9 cellular contexts compared by ENCODE assay signal in the genomic region with DNA sequence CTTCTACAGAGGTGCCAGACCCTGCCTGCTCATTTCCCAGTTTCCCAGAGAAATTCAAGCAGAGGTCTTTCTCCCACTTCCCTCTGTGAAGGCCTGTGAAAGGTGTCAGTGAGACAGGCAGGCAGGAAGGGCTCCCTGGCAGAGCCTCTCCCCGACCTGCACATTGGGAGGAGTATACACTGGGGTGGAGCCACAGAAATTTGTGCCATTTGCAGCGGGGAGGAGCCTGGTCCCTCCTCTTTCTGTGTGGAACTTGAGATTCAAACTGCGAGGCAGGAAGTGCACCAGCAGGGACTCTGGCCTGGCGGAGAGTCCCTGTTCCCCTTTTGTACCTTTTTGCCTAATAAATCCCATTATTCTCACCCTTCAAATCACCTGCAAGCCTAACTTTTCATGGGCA. TPM values are rescaled to one million over a fixed set of nuclear protein-coding genes. Genes with fewer than 3 reads are reported as not detected.
A peak's percentile ranks its signal among the peaks of the same experiment; 100 is the strongest.
DNase-seq lines count a peak whose midpoint lies in the region; ATAC-seq and TF ChIP-seq lines count a peak whose summit lies in the region.
"Had no signal": no experiment of that assay in that cellular context is flagged by ENCODE, and none has a peak within 500 bp of the region (broad histone marks: within the 10 kb centered on the region; RNA-seq: fewer than 3 reads in every experiment).

No MANE protein-coding gene starts in this region.

- CTCF ChIA-PET in HEK293 (lab: Yijun Ruan, JAX): interaction anchor here (0.7 kb wide), 1 partner anchor 73 kb away, joined by 3 read pairs; no protein-coding TSS in a partner anchor
- CTCF ChIA-PET in CD8-positive, alpha-beta T cell (lab: Charles Lee): no interaction called here

- no peaks in the 10 kb centered on the region for H3K9me3 Mint-ChIP-seq in CD8-positive, alpha-beta T cell
- no peaks in the 10 kb centered on the region for H3K9me3 Mint-ChIP-seq in effector memory CD8-positive, alpha-beta T cell

- POLR2A ChIA-PET in HEK293 (lab: Yijun Ruan, JAX): no interaction called here
- POLR2A ChIA-PET in CD8-positive, alpha-beta T cell (lab: Charles Lee): no interaction called here

- H3K4me1 Mint-ChIP-seq in CD8-positive, alpha-beta T cell (ENCODE audit: low read depth): peaks cover 3% of the 10 kb centered on the region
- no peaks in the 10 kb centered on the region for H3K4me1 Mint-ChIP-seq in effector memory CD8-positive, alpha-beta T cell (ENCODE audit: low read depth in 2 of 2)

- intact Hi-C loops in mucosa of descending colon (cut with DNase I, micrococcal nuclease): no loop called here
- intact Hi-C loops in CD8-positive, alpha-beta T cell (cut with DNase I, micrococcal nuclease): no loop called here

- ATAC-seq in mucosa of descending colon: peak; percentile 93
- no peak for ATAC-seq in CD8-positive, alpha-beta T cell
- no peak for ATAC-seq in effector memory CD8-positive, alpha-beta T cell (replicated peaks)
- ATAC-seq: body of pancreas had no signal

- no peaks in the 10 kb centered on the region for H3K27me3 Mint-ChIP-seq in CD8-positive, alpha-beta T cell (ENCODE audit: low read depth)
- no peaks in the 10 kb centered on the region for H3K27me3 Mint-ChIP-seq in effector memory CD8-positive, alpha-beta T cell

- H3K27me3 ChIP-seq in CD8-positive, alpha-beta T cell (ENCODE audit: insufficient read depth, low read length): no peaks in the 10 kb centered on the region
- H3K27me3 ChIP-seq: body of pancreas had no signal

- no peak overlapping the region for H3K4me3 ChIP-seq in HEK293 (ENCODE audit: low read depth, low read length)
- H3K4me3 ChIP-seq in mucosa of descending colon: no peak overlapping the region
- no peak overlapping the region for H3K4me3 ChIP-seq in CD8-positive, alpha-beta T cell (ENCODE audit: low read depth, low read length)
- H3K4me3 ChIP-seq: body of pancreas had no signal

- no peak overlapping the region for H3K4me3 Mint-ChIP-seq in CD8-positive, alpha-beta T cell
- no peak overlapping the region for H3K4me3 Mint-ChIP-seq in effector memory CD8-positive, alpha-beta T cell

- H3K27ac Mint-ChIP-seq in CD8-positive, alpha-beta T cell: no peak overlapping the region
- no peak overlapping the region for H3K27ac Mint-ChIP-seq in effector memory CD8-positive, alpha-beta T cell

- TF ChIP-seq CTCF in HEK293 (tag by site-specific recombination; IDR thresholded peaks at IDR 0.05): no peak
- TF ChIP-seq CTCF in mucosa of descending colon (IDR thresholded peaks at IDR 0.05): no peak
- no peak for TF ChIP-seq CTCF in CD8-positive, alpha-beta T cell (IDR thresholded peaks at IDR 0.05)

- DNase-seq in NCI-H1436 (lab: John Stamatoyannopoulos, UW) (peak; percentile 26), NCI-H1436 treated with DMSO at 0.1 percent for 48 hours (lab: John Stamatoyannopoulos, UW) (no peak), NCI-H510A treated with DMSO at 0.1 percent for 48 hours (lab: John Stamatoyannopoulos, UW) (peak; percentile 75), mucosa of descending colon (peak; percentile 68 to 75 (median 71)), T1000 (lab: John Stamatoyannopoulos, UW) (no peak)
- DNase-seq in CD8-positive, alpha-beta T cell: no peak
- no peak for DNase-seq in effector memory CD8-positive, alpha-beta T cell

- H3K36me3 Mint-ChIP-seq in CD8-positive, alpha-beta T cell: no peaks in the 10 kb centered on the region
- H3K36me3 Mint-ChIP-seq in effector memory CD8-positive, alpha-beta T cell (ENCODE audit: insufficient read depth): no peaks in the 10 kb centered on the region

- H3K9me3 ChIP-seq in HEK293 (ENCODE audit: control insufficient read depth, insufficient read depth, low read depth, low read length) (no peaks in the 10 kb centered on the region), mucosa of descending colon (no peaks in the 10 kb centered on the region)
- H3K9me3 ChIP-seq in CD8-positive, alpha-beta T cell (ENCODE audit: low read length): no peaks in the 10 kb centered on the region
- H3K9me3 ChIP-seq: body of pancreas had no signal

- H3K36me3 ChIP-seq in HEK293 (ENCODE audit: control insufficient read depth in 2 of 2, insufficient read depth in 1 of 2, low read length in 2 of 2) (no peaks in the 10 kb centered on the region), mucosa of descending colon (ENCODE audit: low read depth) (no peaks in the 10 kb centered on the region)
- no peaks in the 10 kb centered on the region for H3K36me3 ChIP-seq in CD8-positive, alpha-beta T cell (ENCODE audit: insufficient read depth, low read length)

- no peaks in the 10 kb centered on the region for H3K4me1 ChIP-seq in HEK293 (ENCODE audit: control insufficient read depth, insufficient read depth, low read length)
- H3K4me1 ChIP-seq in mucosa of descending colon (ENCODE audit: low read depth): peaks cover 7% of the 10 kb centered on the region
- no peaks in the 10 kb centered on the region for H3K4me1 ChIP-seq in CD8-positive, alpha-beta T cell (ENCODE audit: insufficient read depth, low read length)

- H3K27ac ChIP-seq in HEK293 (ENCODE audit: extremely low read depth, low read depth, low read length): no peak overlapping the region
- no peak overlapping the region for H3K27ac ChIP-seq in CD8-positive, alpha-beta T cell (ENCODE audit: low read depth, low read length)
- H3K27ac ChIP-seq: body of pancreas had no signal

TF ChIP-seq in HEK293, 187 proteins besides CTCF, POLR2A, EP300 and RAD21:
- TF ChIP-seq ZNF529 (tag by site-specific recombination; IDR thresholded peaks at IDR 0.05; ENCODE audit: insufficient replicate concordance) (no peak), ZNF341 (tag by site-specific recombination; IDR thresholded peaks at IDR 0.05; ENCODE audit: low read depth) (peak; percentile 15; the same call in 1 of the 2 replicates), ZIC2 (tag by site-specific recombination; IDR thresholded peaks at IDR 0.05) (peak; percentile 22; the same call in 1 of the 2 replicates), ZFP41 (tag by site-specific recombination; IDR thresholded peaks at IDR 0.05; ENCODE audit: borderline replicate concordance) (no peak), ZNF624 (tag by site-specific recombination; IDR thresholded peaks at IDR 0.05) (no peak), ZNF514 (tag by site-specific recombination; IDR thresholded peaks at IDR 0.05) (no peak), ZNF558 (tag by site-specific recombination; IDR thresholded peaks at IDR 0.05) (no peak), MZF1 (tag by site-specific recombination; IDR thresholded peaks at IDR 0.05; ENCODE audit: borderline replicate concordance) (peak; percentile 24; the same call in 1 of the 2 replicates), ZNF121 (tag by site-specific recombination; IDR thresholded peaks at IDR 0.05) (no peak)

RNA-seq across cellular contexts. Expression of a gene that starts 54.6 kb away (rescaled TPM):
- total RNA-seq in mucosa of descending colon: under 1 TPM in 1 of 3 donors, not detected in 2; 0.20 TPM
- total RNA-seq in CD8-positive, alpha-beta T cell: not detected
- total RNA-seq: body of pancreas had no signal

Comparison
In these comparisons a context has a peak if more than half of its experiments do, and no peak if none do; other contexts are left out.
1. DNase-seq: peak in NCI-H1436 (single experiment), NCI-H510A treated with DMSO at 0.1 percent for 48 hours (single experiment) and mucosa of descending colon (3 of 3); none in NCI-H1436 treated with DMSO at 0.1 percent for 48 hours (single experiment), CD8-positive, alpha-beta T cell (0 of 7), effector memory CD8-positive, alpha-beta T cell (0 of 3) and T1000 (single experiment).